8 cellular contexts compared by ENCODE assay signal in genomic region chr22:50475652-50476002, GRCh38. TPM values are rescaled to one million over a fixed set of nuclear protein-coding genes. Genes with fewer than 3 reads are reported as not detected.
A peak's percentile ranks its signal among the peaks of the same experiment; 100 is the strongest.
DNase-seq lines count a peak whose midpoint lies in the region; ATAC-seq and TF ChIP-seq lines count a peak whose summit lies in the region.

No MANE protein-coding gene starts in this region.

- H3K27me3 Mint-ChIP-seq in activated CD8-positive, alpha-beta memory T cell treated with anti-CD3 and anti-CD28 coated beads, Interleukin-2, amount 10 ng/mL, durations not matched to agents 7 days and 5 days, result peaks cover 16% of the 10 kb centered on the region
- H3K27me3 Mint-ChIP-seq in activated CD8-positive, alpha-beta T cell treated with anti-CD3 and anti-CD28 coated beads, Interleukin-2, amount 10 ng/mL, durations not matched to agents 7 days and 5 days (ENCODE audit: low read depth), result peaks cover 19% of the 10 kb centered on the region
- peaks cover 2% of the 10 kb centered on the region for H3K27me3 Mint-ChIP-seq in memory B cell

- no peaks in the 10 kb centered on the region for H3K36me3 ChIP-seq in thyroid gland

- peaks cover 5% of the 10 kb centered on the region for H3K36me3 Mint-ChIP-seq in activated CD8-positive, alpha-beta memory T cell treated with anti-CD3 and anti-CD28 coated beads, Interleukin-2, amount 10 ng/mL, durations not matched to agents 7 days and 5 days
- peaks cover 25% of the 10 kb centered on the region for H3K36me3 Mint-ChIP-seq in activated CD8-positive, alpha-beta T cell treated with anti-CD3 and anti-CD28 coated beads, Interleukin-2, amount 10 ng/mL, durations not matched to agents 7 days and 5 days (ENCODE audit: low read depth)
- no peaks in the 10 kb centered on the region for H3K36me3 Mint-ChIP-seq in memory B cell

- peaks cover 42% of the 10 kb centered on the region for H3K4me1 Mint-ChIP-seq in activated CD8-positive, alpha-beta memory T cell treated with anti-CD3 and anti-CD28 coated beads, Interleukin-2, amount 10 ng/mL, durations not matched to agents 7 days and 5 days
- H3K4me1 Mint-ChIP-seq in activated CD8-positive, alpha-beta T cell treated with anti-CD3 and anti-CD28 coated beads, Interleukin-2, amount 10 ng/mL, durations not matched to agents 7 days and 5 days (ENCODE audit: low read depth), result peaks cover 53% of the 10 kb centered on the region
- H3K4me1 Mint-ChIP-seq in memory B cell, result peaks cover 30% of the 10 kb centered on the region

- no peak for DNase-seq in activated CD8-positive, alpha-beta memory T cell treated with anti-CD3 and anti-CD28 coated beads, Interleukin-2, amount 10 ng/mL, durations not matched to agents 7 days and 5 days
- DNase-seq in activated CD8-positive, alpha-beta memory T cell treated with anti-CD3 and anti-CD28 coated beads, Interleukin-2, amount 50 U/mL, for 48 hours, result no peak
- no peak for DNase-seq in activated CD8-positive, alpha-beta T cell treated with anti-CD3 and anti-CD28 coated beads, Interleukin-2, amount 10 ng/mL, durations not matched to agents 7 days and 5 days
- DNase-seq in memory B cell (ENCODE audit: low spot score in 2 of 2) (no peak), thyroid gland (no peak), Ammon's horn (ENCODE audit: low spot score) (no peak), LoVo (ENCODE audit: low spot score) (no peak), GM13976 (ENCODE audit: low spot score) (no peak)

- no peaks in the 10 kb centered on the region for H3K9me3 ChIP-seq in thyroid gland

- ATAC-seq in activated CD8-positive, alpha-beta memory T cell treated with anti-CD3 and anti-CD28 coated beads, Interleukin-2, amount 10 ng/mL, durations not matched to agents 7 days and 5 days, result no peak
- no peak for ATAC-seq in activated CD8-positive, alpha-beta T cell treated with anti-CD3 and anti-CD28 coated beads, Interleukin-2, amount 10 ng/mL, durations not matched to agents 7 days and 5 days
- ATAC-seq in memory B cell (ENCODE audit: low read depth), result no peak

- intact Hi-C loops in thyroid gland (cut with DNase I), result no loop called here

- H3K27ac ChIP-seq in thyroid gland, result peak overlapping the region; percentile 75 to 90 (median 77)

- no peak for TF ChIP-seq CTCF in thyroid gland (IDR thresholded peaks at IDR 0.05)
- TF ChIP-seq CTCF in GM13976 (IDR thresholded peaks at IDR 0.05; ENCODE audit: borderline replicate concordance, control extremely low read depth, extremely low read depth, insufficient read depth, missing control alignments), result no peak

- WGBS in thyroid gland, 2 donors, result 91 to 94% methylated on average over 6 of the region's 6 CpGs

- no peak for TF ChIP-seq POLR2A in thyroid gland (IDR thresholded peaks at IDR 0.05)

- no peaks in the 10 kb centered on the region for H3K27me3 ChIP-seq in thyroid gland

- POLR2A ChIA-PET in activated CD8-positive, alpha-beta T cell treated with anti-CD3 and anti-CD28 coated beads, Interleukin-2, amount 10 ng/mL, durations not matched to agents 7 days and 5 days (lab: Charles Lee), result interaction anchor here (0.9 to 1.0 kb wide), 2 partner anchors 34 to 50 kb away, joined by 4 read pairs; partner anchors contain the start of gene SCO2

- CTCF ChIA-PET in activated CD8-positive, alpha-beta memory T cell treated with anti-CD3 and anti-CD28 coated beads, Interleukin-2, amount 10 ng/mL, durations not matched to agents 7 days and 5 days (lab: Charles Lee), result interaction anchor here (4.0 kb wide), 1 partner anchor 22 kb away, joined by 28 read pairs; no protein-coding TSS in a partner anchor
- CTCF ChIA-PET in activated CD8-positive, alpha-beta T cell treated with anti-CD3 and anti-CD28 coated beads, Interleukin-2, amount 10 ng/mL, durations not matched to agents 7 days and 5 days (lab: Charles Lee), result interaction anchor here (1.0 to 5.6 kb wide), 2 partner anchors 50 to 224 kb away, joined by 3 to 23 read pairs; partner anchors contain the start of genes HDAC10 and SCO2

- peaks cover 48 to 50% of the 10 kb centered on the region in 2 donors for H3K4me1 ChIP-seq in thyroid gland

- in situ Hi-C loops in GM13976 (cut with MboI; ENCODE audit: low sequenced_read_pairs, unreplicated experiment), result no loop called here

- peak overlapping the region in 1 of 3 donors; percentile 40 for H3K4me3 ChIP-seq in thyroid gland (replicated peaks in 1 of 3)

- H3K4me3 Mint-ChIP-seq in activated CD8-positive, alpha-beta memory T cell treated with anti-CD3 and anti-CD28 coated beads, Interleukin-2, amount 10 ng/mL, durations not matched to agents 7 days and 5 days, result peak overlapping the region; percentile 51
- peak overlapping the region; percentile 60 for H3K4me3 Mint-ChIP-seq in activated CD8-positive, alpha-beta T cell treated with anti-CD3 and anti-CD28 coated beads, Interleukin-2, amount 10 ng/mL, durations not matched to agents 7 days and 5 days
- peak overlapping the region; percentile 75 for H3K4me3 Mint-ChIP-seq in memory B cell

- H3K9me3 Mint-ChIP-seq in activated CD8-positive, alpha-beta memory T cell treated with anti-CD3 and anti-CD28 coated beads, Interleukin-2, amount 10 ng/mL, durations not matched to agents 7 days and 5 days (ENCODE audit: low read depth), result no peaks in the 10 kb centered on the region
- no peaks in the 10 kb centered on the region for H3K9me3 Mint-ChIP-seq in activated CD8-positive, alpha-beta T cell treated with anti-CD3 and anti-CD28 coated beads, Interleukin-2, amount 10 ng/mL, durations not matched to agents 7 days and 5 days (ENCODE audit: insufficient read depth)
- no peaks in the 10 kb centered on the region for H3K9me3 Mint-ChIP-seq in memory B cell

- H3K27ac Mint-ChIP-seq in activated CD8-positive, alpha-beta memory T cell treated with anti-CD3 and anti-CD28 coated beads, Interleukin-2, amount 10 ng/mL, durations not matched to agents 7 days and 5 days, result peak overlapping the region; percentile 72
- peak overlapping the region; percentile 67 for H3K27ac Mint-ChIP-seq in activated CD8-positive, alpha-beta T cell treated with anti-CD3 and anti-CD28 coated beads, Interleukin-2, amount 10 ng/mL, durations not matched to agents 7 days and 5 days
- no peak overlapping the region for H3K27ac Mint-ChIP-seq in memory B cell

RNA-seq across cellular contexts. Expression of gene SBF1, which starts 0.8 kb away (rescaled TPM):
- 100 to 1,000 TPM; 192 to 207 TPM for total RNA-seq in activated CD8-positive, alpha-beta memory T cell treated with anti-CD3 and anti-CD28 coated beads, Interleukin-2, amount 10 ng/mL, durations not matched to agents 7 days and 5 days
- total RNA-seq in activated CD8-positive, alpha-beta T cell treated with anti-CD3 and anti-CD28 coated beads, Interleukin-2, amount 10 ng/mL, durations not matched to agents 7 days and 5 days, result 100 to 1,000 TPM; 177 to 183 TPM
- 100 to 1,000 TPM in 3 of 4 donors, 10 to 100 TPM in 1; 80.0 to 227 (median 128) TPM for total RNA-seq in thyroid gland

RNA-seq across cellular contexts. Expression of gene ADM2, which starts 5.7 kb away (rescaled TPM):
- 1 to 10 TPM; 4.7 to 5.3 TPM for total RNA-seq in activated CD8-positive, alpha-beta memory T cell treated with anti-CD3 and anti-CD28 coated beads, Interleukin-2, amount 10 ng/mL, durations not matched to agents 7 days and 5 days
- total RNA-seq in activated CD8-positive, alpha-beta T cell treated with anti-CD3 and anti-CD28 coated beads, Interleukin-2, amount 10 ng/mL, durations not matched to agents 7 days and 5 days, result 1 to 10 TPM; 4.1 to 4.2 TPM
- 10 to 100 TPM in 1 of 4 donors, 1 to 10 TPM in 3; 5.2 to 23.5 (median 6.6) TPM for total RNA-seq in thyroid gland

RNA-seq across cellular contexts. Expression of gene MIOX, which starts 11.0 kb away (rescaled TPM):
- total RNA-seq in activated CD8-positive, alpha-beta memory T cell treated with anti-CD3 and anti-CD28 coated beads, Interleukin-2, amount 10 ng/mL, durations not matched to agents 7 days and 5 days, result under 1 TPM; 0.23 to 0.61 TPM
- under 1 TPM in 1 of 2 experiments, not detected in 1; 0.40 TPM for total RNA-seq in activated CD8-positive, alpha-beta T cell treated with anti-CD3 and anti-CD28 coated beads, Interleukin-2, amount 10 ng/mL, durations not matched to agents 7 days and 5 days
- 10 to 100 TPM in 1 of 4 donors, 1 to 10 TPM in 3; 2.1 to 11.3 (median 4.7) TPM for total RNA-seq in thyroid gland

RNA-seq across cellular contexts. Expression of gene LMF2, which starts 31.9 kb away (rescaled TPM):
- 100 to 1,000 TPM in 1 of 2 experiments, 10 to 100 TPM in 1; 98.6 to 138 TPM for total RNA-seq in activated CD8-positive, alpha-beta memory T cell treated with anti-CD3 and anti-CD28 coated beads, Interleukin-2, amount 10 ng/mL, durations not matched to agents 7 days and 5 days
- total RNA-seq in activated CD8-positive, alpha-beta T cell treated with anti-CD3 and anti-CD28 coated beads, Interleukin-2, amount 10 ng/mL, durations not matched to agents 7 days and 5 days, result 100 to 1,000 TPM; 119 to 132 TPM
- 100 to 1,000 TPM in 2 of 4 donors, 10 to 100 TPM in 2; 53.2 to 117 (median 96.6) TPM for total RNA-seq in thyroid gland

RNA-seq across cellular contexts. Expression of gene NCAPH2, which starts 32.4 kb away (rescaled TPM):
- total RNA-seq in activated CD8-positive, alpha-beta memory T cell treated with anti-CD3 and anti-CD28 coated beads, Interleukin-2, amount 10 ng/mL, durations not matched to agents 7 days and 5 days, result 100 to 1,000 TPM; 136 to 181 TPM
- total RNA-seq in activated CD8-positive, alpha-beta T cell treated with anti-CD3 and anti-CD28 coated beads, Interleukin-2, amount 10 ng/mL, durations not matched to agents 7 days and 5 days, result 100 to 1,000 TPM; 146 to 150 TPM
- total RNA-seq in thyroid gland, result 10 to 100 TPM; 39.6 to 47.5 (median 43.1) TPM
